9 cellular contexts compared by ENCODE assay signal in the genomic region with DNA sequence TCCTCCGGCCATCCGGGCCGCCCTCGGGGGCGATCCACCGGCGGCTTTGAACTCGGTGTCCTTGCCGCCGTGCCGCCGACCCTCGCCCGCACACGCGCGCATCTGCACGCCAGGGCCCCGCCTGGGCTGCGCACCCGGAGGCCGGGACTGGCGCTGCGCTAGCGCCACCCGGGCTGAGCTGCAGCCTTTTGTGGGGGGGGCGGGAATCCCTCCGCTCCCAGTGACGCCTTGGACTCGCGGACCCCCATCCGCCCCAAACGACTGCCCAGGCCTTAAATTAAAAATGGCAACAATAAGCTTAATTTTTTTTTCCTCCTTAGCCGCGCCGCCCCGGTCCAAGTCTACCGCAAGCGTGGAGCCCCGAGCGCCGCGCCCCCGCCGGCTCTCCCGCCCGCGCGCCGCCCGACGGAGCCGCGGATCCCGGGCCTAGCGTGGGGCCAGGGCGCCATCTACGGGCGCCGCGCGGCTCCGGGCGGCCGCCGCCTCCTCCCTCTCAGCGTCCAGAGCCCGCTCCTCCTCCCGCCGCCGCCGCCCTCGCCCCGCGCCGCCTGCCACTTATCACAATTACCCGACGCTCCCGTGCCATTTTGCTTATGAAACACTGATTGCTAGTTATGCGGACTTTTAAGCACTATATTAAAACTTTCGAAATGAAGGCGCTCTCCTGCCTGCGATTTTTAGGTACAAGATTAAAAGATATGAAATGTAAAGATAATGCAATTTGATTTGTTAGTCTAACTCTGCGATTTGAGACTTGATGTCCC. TPM values are rescaled to one million over a fixed set of nuclear protein-coding genes. Genes with fewer than 3 reads are reported as not detected.
DNase-seq lines count a peak whose midpoint lies in the region; ATAC-seq, FAIRE-seq and TF ChIP-seq lines count a peak whose summit lies in the region.
"Had no signal": no experiment of that assay in that cellular context is flagged by ENCODE, and none has a peak within 500 bp of the region (broad histone marks: within the 10 kb centered on the region; RNA-seq: fewer than 3 reads in every experiment).

No MANE protein-coding gene starts in this region.

- POLR2A ChIA-PET in activated CD4-positive, alpha-beta memory T cell treated with anti-CD3 and anti-CD28 coated beads for 36 hours (lab: Charles Lee), result interaction anchor here (0.6 to 0.7 kb wide), 2 partner anchors 138 to 140 kb away, joined by 3 to 4 read pairs; partner anchors contain the start of gene C10orf143

- CTCF ChIA-PET in activated CD4-positive, alpha-beta memory T cell treated with anti-CD3 and anti-CD28 coated beads for 36 hours (lab: Charles Lee), result interaction anchor here (0.6 to 1.9 kb wide), 10 partner anchors 9 to 940 kb away, joined by 3 to 8 read pairs (median 3); partner anchors contain the start of gene C10orf143

- H3K4me3 Mint-ChIP-seq in activated CD4-positive, alpha-beta memory T cell treated with anti-CD3 and anti-CD28 coated beads for 36 hours, result peak overlapping the region; percentile 4

- H3K4me3 ChIP-seq in HUES64 (ENCODE audit: low read length) (peak overlapping the region; percentile 50), foreskin fibroblast (ENCODE audit: low read depth in 1 of 2, low read length in 2 of 2) (peak overlapping the region; percentile 31 to 54), pancreas (peak overlapping the region in 2 of 4 donors; percentile 18 to 43)

- H3K4me1 ChIP-seq in HUES64 (ENCODE audit: insufficient read depth, low read length) (peaks cover 16% of the 10 kb centered on the region), pancreas (peaks cover 0 to 5% (median 0%) of the 10 kb centered on the region in 3 donors)

- peaks cover 2% of the 10 kb centered on the region for H3K36me3 Mint-ChIP-seq in activated CD4-positive, alpha-beta memory T cell treated with anti-CD3 and anti-CD28 coated beads for 36 hours

- no peaks in the 10 kb centered on the region for H3K9me3 ChIP-seq in HUES64 (ENCODE audit: insufficient read depth, low read depth, low read length)
- no peaks in the 10 kb centered on the region for H3K9me3 ChIP-seq in pancreas

- peak; percentile 84 to 95 (median 93) for ATAC-seq in pancreas
- ATAC-seq in HG02840 (IDR thresholded peaks at IDR 0.05; ENCODE audit: low FRiP score, unreplicated experiment), result no peak

- intact Hi-C loops in activated CD4-positive, alpha-beta memory T cell treated with anti-CD3 and anti-CD28 coated beads for 36 hours (cut with micrococcal nuclease), result loop anchor here (2.0 to 5.0 kb wide), 5 partner anchors 155 to 1959 kb away; no protein-coding TSS in a partner anchor
- intact Hi-C loops in pancreas (cut with DNase I), result loop anchor here in 1 of 3 donors (5.0 kb wide), 1 partner anchor 939 kb away; no protein-coding TSS in a partner anchor

- H3K27ac ChIP-seq in HUES64 (ENCODE audit: low read depth, low read length) (no peak overlapping the region), pancreas (no peak overlapping the region)

- no peak for FAIRE-seq in pancreas (lab: Jason Lieb, UNC)
- FAIRE-seq: A204.1 had no signal

- H3K4me1 Mint-ChIP-seq in activated CD4-positive, alpha-beta memory T cell treated with anti-CD3 and anti-CD28 coated beads for 36 hours (ENCODE audit: low read depth), result peaks cover 16% of the 10 kb centered on the region

- H3K27me3 ChIP-seq in HUES64 (ENCODE audit: insufficient read depth, low read length) (peaks cover 98% of the 10 kb centered on the region), pancreas (peaks cover 0 to 73% (median 22%) of the 10 kb centered on the region in 4 donors)

- TF ChIP-seq CTCF in foreskin fibroblast (IDR thresholded peaks at IDR 0.05; ENCODE audit: low read depth, low read length) (peak; percentile 4), pancreas (IDR thresholded peaks at IDR 0.05) (peak in 3 of 4 donors; percentile 11 to 27 (median 13))

- peak overlapping the region; percentile 43 for H3K27ac Mint-ChIP-seq in activated CD4-positive, alpha-beta memory T cell treated with anti-CD3 and anti-CD28 coated beads for 36 hours

- H3K9ac ChIP-seq in HUES64 (ENCODE audit: low read depth, low read length), result no peak overlapping the region

- H3K27me3 Mint-ChIP-seq in activated CD4-positive, alpha-beta memory T cell treated with anti-CD3 and anti-CD28 coated beads for 36 hours, result peaks cover 69% of the 10 kb centered on the region

- H3K36me3 ChIP-seq in HUES64 (ENCODE audit: insufficient read depth, low read length), result no peaks in the 10 kb centered on the region
- no peaks in the 10 kb centered on the region for H3K36me3 ChIP-seq in pancreas

- DNase-seq in DMS79 treated with DMSO at 0.1 percent for 48 hours (lab: John Stamatoyannopoulos, UW) (peak; percentile 22), DMS79 (lab: John Stamatoyannopoulos, UW) (no peak), foreskin fibroblast (peak; percentile 59 to 89), pancreas (peak in 4 of 6 donors; percentile 37 to 85 (median 60)), OCI-M1 (lab: John Stamatoyannopoulos, UW) (no peak)
- peak; percentile 68 for DNase-seq in activated CD4-positive, alpha-beta memory T cell treated with anti-CD3 and anti-CD28 coated beads for 36 hours

- H3K9me3 Mint-ChIP-seq in activated CD4-positive, alpha-beta memory T cell treated with anti-CD3 and anti-CD28 coated beads for 36 hours, result no peaks in the 10 kb centered on the region

- WGBS in HUES64, result under 1% methylated on average over 84 of the region's 84 CpGs
- WGBS in pancreas, 2 donors, result 1 to 2% methylated on average over 56 to 84 of the region's 84 CpGs

RNA-seq across cellular contexts. Expression of gene EBF3, which starts 7.5 kb away (rescaled TPM):
- polyA plus RNA-seq in HUES64 (2013, experiment 1 of 2), result 0.65 TPM
- polyA plus RNA-seq in HUES64 (2013, experiment 2 of 2), result 1.3 TPM
- total RNA-seq in activated CD4-positive, alpha-beta memory T cell treated with anti-CD3 and anti-CD28 coated beads for 36 hours, result not detected
- total RNA-seq in pancreas, result 1 to 10 TPM in 2 of 6 donors, under 1 TPM in 4; 0.47 to 1.4 (median 0.82) TPM
- polyA plus RNA-seq in pancreas, result 1 to 10 TPM; 1.4 to 1.5 TPM

Comparison
In these comparisons a context has a peak if more than half of its experiments do, and no peak if none do; other contexts are left out.
1. DNase-seq: peak in DMS79 treated with DMSO at 0.1 percent for 48 hours (single experiment), activated CD4-positive, alpha-beta memory T cell treated with anti-CD3 and anti-CD28 coated beads for 36 hours (single experiment), foreskin fibroblast (2 of 2) and pancreas (4 of 6); none in DMS79 (single experiment) and OCI-M1 (single experiment).